18 cellular contexts compared by ENCODE assay signal in genomic region chr4:55500072-55500471, GRCh38. TPM values are rescaled to one million over a fixed set of nuclear protein-coding genes. Genes with fewer than 3 reads are reported as not detected.
DNase-seq lines count a peak whose midpoint lies in the region; ATAC-seq, FAIRE-seq and TF ChIP-seq lines count a peak whose summit lies in the region.
"Had no signal": no experiment of that assay in that cellular context is flagged by ENCODE, and none has a peak within 500 bp of the region (broad histone marks: within the 10 kb centered on the region; RNA-seq: fewer than 3 reads in every experiment).

No MANE protein-coding gene starts in this region.

- FAIRE-seq in GM12891 (lab: Jason Lieb, UNC): no peak
- FAIRE-seq: endometrium had no signal

- 83 to 89% methylated on average over 2 of the region's 2 CpGs for WGBS in esophagus squamous epithelium, 2 donors

- H3K27me3 ChIP-seq in esophagus squamous epithelium: no peaks in the 10 kb centered on the region
- H3K27me3 ChIP-seq: brain microvascular endothelial cell, colonic mucosa, heart left ventricle, spleen had no signal

- H3K36me3 ChIP-seq in esophagus squamous epithelium: peaks cover 0 to 32% (median 0%) of the 10 kb centered on the region in 3 donors
- H3K36me3 ChIP-seq: colonic mucosa had no signal

- no peaks in the 10 kb centered on the region for H3K4me1 ChIP-seq in esophagus squamous epithelium
- H3K4me1 ChIP-seq: colonic mucosa, heart left ventricle, spleen had no signal

- no peak for TF ChIP-seq POLR2A in GM12891 (IDR thresholded peaks at IDR 0.05; ENCODE audit: low read depth, low read length)
- no peak for TF ChIP-seq POLR2A in esophagus squamous epithelium (IDR thresholded peaks at IDR 0.05)

- no peak for TF ChIP-seq CTCF in esophagus squamous epithelium (IDR thresholded peaks at IDR 0.05)

- intact Hi-C loops in esophagus squamous epithelium (cut with DNase I): no loop called here

- ATAC-seq in GM21390 (IDR thresholded peaks at IDR 0.05; ENCODE audit: unreplicated experiment) (peak; percentile 83), HG02798 (IDR thresholded peaks at IDR 0.05; ENCODE audit: poor library complexity, unreplicated experiment) (peak; percentile 79), HG03520 (IDR thresholded peaks at IDR 0.05; ENCODE audit: unreplicated experiment) (peak; percentile 83), HG02884 (IDR thresholded peaks at IDR 0.05; ENCODE audit: unreplicated experiment) (no peak)
- ATAC-seq: heart left ventricle, left ventricle myocardium superior had no signal

- H3K9me3 ChIP-seq in esophagus squamous epithelium: no peaks in the 10 kb centered on the region
- H3K9me3 ChIP-seq: colonic mucosa, spleen had no signal

- DNase-seq in GM12891 (ENCODE audit: insufficient read length, low spot score) (no peak), esophagus squamous epithelium (lab: John Stamatoyannopoulos, UW) (no peak), NCI-H2171 (lab: John Stamatoyannopoulos, UW) (no peak)
- no peak for DNase-seq in activated CD4-positive, alpha-beta T cell treated with anti-CD3 and anti-CD28 coated beads for 48 hours
- DNase-seq: brain microvascular endothelial cell, colonic mucosa, immature natural killer cell, left ventricle myocardium superior, NCI-H69, spleen, SW 1271 had no signal

- no peak overlapping the region for H3K27ac ChIP-seq in esophagus squamous epithelium
- H3K27ac ChIP-seq: brain microvascular endothelial cell, C4-2B, colonic mucosa, heart left ventricle, spleen had no signal

- no peak overlapping the region for H3K4me3 ChIP-seq in esophagus squamous epithelium
- H3K4me3 ChIP-seq: colonic mucosa, heart left ventricle, spleen had no signal

TF ChIP-seq in GM12891, 5 proteins besides CTCF, POLR2A, EP300 and RAD21:
- no peak for TF ChIP-seq TAF1 (IDR thresholded peaks at IDR 0.05; ENCODE audit: low read depth, low read length)
- no peak for TF ChIP-seq POU2F2 (IDR thresholded peaks at IDR 0.05; ENCODE audit: low read depth, low read length)
- peak; percentile 36; the same call in 1 of the 2 replicates for TF ChIP-seq SPI1 (IDR thresholded peaks at IDR 0.05; ENCODE audit: low read depth, low read length)
- TF ChIP-seq POLR2AphosphoS5 (IDR thresholded peaks at IDR 0.05; ENCODE audit: low read depth, low read length): no peak
- TF ChIP-seq PAX5 (IDR thresholded peaks at IDR 0.05; ENCODE audit: insufficient read depth, low read length, severe bottlenecking): no peak

RNA-seq across cellular contexts. Expression of gene CLOCK, which starts 46.6 kb away (rescaled TPM):
- polyA plus RNA-seq in GM12891 (2012; ENCODE audit: low read depth, missing spikeins): 3.3 TPM
- total RNA-seq in esophagus squamous epithelium: 10 to 100 TPM; 15.2 to 39.3 (median 32.6) TPM
